Comparison of ENCODE assay signal across 8 cellular contexts in the genomic region with DNA sequence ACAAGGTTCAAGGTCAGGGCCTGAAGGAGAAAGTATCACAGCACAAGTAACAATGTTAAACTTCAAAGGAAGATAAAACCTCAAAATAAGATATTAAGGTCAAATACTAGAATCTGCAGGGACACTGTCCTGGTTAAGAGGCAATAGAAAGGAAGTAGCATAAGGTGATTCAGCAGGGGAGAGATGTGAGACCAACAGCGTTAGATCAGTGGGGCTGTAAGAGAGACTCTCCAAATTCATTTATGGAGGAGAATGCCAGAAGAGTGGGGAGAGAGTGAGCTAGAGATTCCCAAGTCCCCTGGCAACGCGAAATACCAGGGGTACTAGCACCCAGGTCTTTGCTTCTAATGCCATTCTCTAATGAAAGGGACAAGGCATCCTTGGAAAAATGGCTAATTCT.
"Had no signal": no experiment of that assay in that cellular context is flagged by ENCODE, and none has a peak within 500 bp of the region (broad histone marks: within the 10 kb centered on the region; RNA-seq: fewer than 3 reads in every experiment).

No MANE protein-coding gene starts in this region.

- DNase-seq: GM23248, GOT3, H9, HCEC 1CT, KG1 had no signal

- H2AFZ ChIP-seq: GM23248 had no signal

- H3K4me3 ChIP-seq: GM23248, K562 had no signal

- H3K27ac ChIP-seq: GM23248, HL-60 had no signal

- ATAC-seq: HepG2, K562 had no signal

- H3K9ac ChIP-seq: GM23248 had no signal
